In genomic region chr18:44826418-44827259, GRCh38 we compare ENCODE assay signal across 8 cellular contexts.
A peak's percentile ranks its signal among the peaks of the same experiment; 100 is the strongest.
DNase-seq lines count a peak whose midpoint lies in the region; TF ChIP-seq lines count a peak whose summit lies in the region.

No MANE protein-coding gene starts in this region.

- H3K9me3 Mint-ChIP-seq in progenitor cell of endocrine pancreas (ENCODE audit: low read depth) = no peaks in the 10 kb centered on the region
- no peaks in the 10 kb centered on the region for H3K9me3 Mint-ChIP-seq in activated naive CD8-positive, alpha-beta T cell treated with anti-CD3 and anti-CD28 coated beads for 36 hours

- POLR2A ChIA-PET in SK-N-SH (lab: Yijun Ruan, JAX) = no interaction called here

- H3K9me2 ChIP-seq in SK-N-SH = no peaks in the 10 kb centered on the region

- peak overlapping the region; percentile 65 to 81 for H3K27ac ChIP-seq in SK-N-SH (ENCODE audit: low read depth in 2 of 2, low read length in 1 of 2)

- H3K36me3 ChIP-seq in SK-N-SH (replicated peaks in 1 of 2; ENCODE audit: control insufficient read depth in 1 of 2, insufficient read depth in 2 of 2, low read length in 1 of 2) = no peaks in the 10 kb centered on the region

- no peaks in the 10 kb centered on the region for H3K27me3 Mint-ChIP-seq in progenitor cell of endocrine pancreas
- peaks cover 29% of the 10 kb centered on the region for H3K27me3 Mint-ChIP-seq in activated naive CD8-positive, alpha-beta T cell treated with anti-CD3 and anti-CD28 coated beads for 36 hours

- H3F3A ChIP-seq in SK-N-SH (replicated peaks; ENCODE audit: insufficient read depth) = peaks cover 18% of the 10 kb centered on the region

- TF ChIP-seq EP300 in SK-N-SH (IDR thresholded peaks at IDR 0.05; ENCODE audit: borderline replicate concordance in 1 of 2, low read depth in 1 of 2, low read length in 1 of 2) = peak in 1 of 2 experiments; percentile 59; a peak in 1 of 4 replicates

- H3K27me3 ChIP-seq in SK-N-SH (ENCODE audit: insufficient read depth) = no peaks in the 10 kb centered on the region

- peak; percentile 83 for DNase-seq in HS-27A (ENCODE audit: low read depth)
- no peak for DNase-seq in SK-N-SH
- peak; percentile 5 for DNase-seq in glomerular endothelial cell (ENCODE audit: extremely low read depth, low read depth, low spot score)
- no peak for DNase-seq in progenitor cell of endocrine pancreas (ENCODE audit: low spot score, unreplicated experiment)
- DNase-seq in AML-193 (lab: John Stamatoyannopoulos, UW) = no peak
- DNase-seq in NCI-H1930 (lab: John Stamatoyannopoulos, UW) = no peak
- DNase-seq in NCI-H2081 treated with DMSO at 0.1 percent for 48 hours (lab: John Stamatoyannopoulos, UW) = no peak
- DNase-seq in activated naive CD8-positive, alpha-beta T cell treated with anti-CD3 and anti-CD28 coated beads for 36 hours = no peak

- H2AFZ ChIP-seq in SK-N-SH (ENCODE audit: low read depth) = peak overlapping the region; percentile 83; the same call in 1 of the 2 replicates

- no peaks in the 10 kb centered on the region for H3K79me2 ChIP-seq in SK-N-SH (ENCODE audit: insufficient read depth)

- H3K4me1 Mint-ChIP-seq in progenitor cell of endocrine pancreas (ENCODE audit: low read depth) = peaks cover 15% of the 10 kb centered on the region
- H3K4me1 Mint-ChIP-seq in activated naive CD8-positive, alpha-beta T cell treated with anti-CD3 and anti-CD28 coated beads for 36 hours = peaks cover 5% of the 10 kb centered on the region

- H3K9ac ChIP-seq in SK-N-SH = peak overlapping the region; percentile 13; the same call in 1 of the 2 replicates

- peak overlapping the region; percentile 43 for H3K27ac Mint-ChIP-seq in progenitor cell of endocrine pancreas
- no peak overlapping the region for H3K27ac Mint-ChIP-seq in activated naive CD8-positive, alpha-beta T cell treated with anti-CD3 and anti-CD28 coated beads for 36 hours

- no peak for TF ChIP-seq RAD21 in SK-N-SH (IDR thresholded peaks at IDR 0.05; ENCODE audit: low read length)

- H3K36me3 Mint-ChIP-seq in progenitor cell of endocrine pancreas (ENCODE audit: insufficient read depth) = peaks cover 2% of the 10 kb centered on the region
- no peaks in the 10 kb centered on the region for H3K36me3 Mint-ChIP-seq in activated naive CD8-positive, alpha-beta T cell treated with anti-CD3 and anti-CD28 coated beads for 36 hours

- TF ChIP-seq CTCF in SK-N-SH (IDR thresholded peaks at IDR 0.05) = no peak
- TF ChIP-seq CTCF in progenitor cell of endocrine pancreas (IDR thresholded peaks at IDR 0.05; ENCODE audit: unreplicated experiment) = no peak

- CTCF ChIA-PET in SK-N-SH (lab: Yijun Ruan, JAX) = interaction anchor here (1.3 kb wide), 1 partner anchor 11 kb away, joined by 4 read pairs; no protein-coding TSS in a partner anchor

- 35% methylated on average over 5 of the region's 5 CpGs for WGBS in SK-N-SH (ENCODE audit: low lambda C conversion rate)

- H3K4me2 ChIP-seq in SK-N-SH = peak overlapping the region; percentile 58

- H4K20me1 ChIP-seq in SK-N-SH (ENCODE audit: insufficient read depth) = no peaks in the 10 kb centered on the region

- H3K9me3 ChIP-seq in SK-N-SH = no peaks in the 10 kb centered on the region

- no peak overlapping the region for H3K4me3 ChIP-seq in SK-N-SH (ENCODE audit: low read depth in 2 of 2, low read length in 1 of 2)

- H3K4me3 Mint-ChIP-seq in progenitor cell of endocrine pancreas (ENCODE audit: low read depth) = no peak overlapping the region
- H3K4me3 Mint-ChIP-seq in activated naive CD8-positive, alpha-beta T cell treated with anti-CD3 and anti-CD28 coated beads for 36 hours = no peak overlapping the region

- H3K4me1 ChIP-seq in SK-N-SH (ENCODE audit: control insufficient read depth in 1 of 2, insufficient read depth in 2 of 2, low read depth in 1 of 2, low read length in 1 of 2) = peaks cover 11 to 38% of the 10 kb centered on the region in 2 experiments; a peak in 3 of 4 replicates

TF ChIP-seq in SK-N-SH, 30 proteins besides CTCF, POLR2A, EP300 and RAD21 (continues in another document):
- TF ChIP-seq RFX5 (IDR thresholded peaks at IDR 0.05; ENCODE audit: low read length) (no peak), MAX (IDR thresholded peaks at IDR 0.05; ENCODE audit: low read depth) (peak; percentile 89), FOXJ3 (CRISPR knock-in tag; IDR thresholded peaks at IDR 0.05) (no peak), MXI1 (IDR thresholded peaks at IDR 0.05; ENCODE audit: low read depth, low read length) (no peak), REST (IDR thresholded peaks at IDR 0.05; ENCODE audit: low read depth, low read length) (no peak), ELF1 (IDR thresholded peaks at IDR 0.05) (no peak), SIN3A (IDR thresholded peaks at IDR 0.05; ENCODE audit: borderline replicate concordance, low read depth, low read length) (no peak; the same call in 1 of the 2 replicates), NRF1 (IDR thresholded peaks at IDR 0.05; ENCODE audit: low read depth, low read length) (no peak), CHD2 (IDR thresholded peaks at IDR 0.05; ENCODE audit: low read length, partially characterized antibody) (no peak), FOXM1 (IDR thresholded peaks at IDR 0.05; ENCODE audit: low read depth) (0 out of 2 replicates have a peak, but pooled peaks have one; percentile 35), GATA2 (CRISPR knock-in tag; IDR thresholded peaks at IDR 0.05) (no peak), FOSL2 (IDR thresholded peaks at IDR 0.05; ENCODE audit: borderline replicate concordance, low read depth) (peak; percentile 36; the same call in 1 of the 2 replicates), PBX3 (IDR thresholded peaks at IDR 0.05) (peak; percentile 74), RCOR1 (IDR thresholded peaks at IDR 0.05; ENCODE audit: low read length) (no peak), TCF12 (IDR thresholded peaks at IDR 0.05) (peak; percentile 76), USF2 (IDR thresholded peaks at IDR 0.05; ENCODE audit: borderline replicate concordance, low read depth, low read length) (no peak), YY1 (IDR thresholded peaks at IDR 0.05; ENCODE audit: low read depth) (no peak), RXRA (IDR thresholded peaks at IDR 0.05; ENCODE audit: borderline replicate concordance, low read depth) (no peak), SMC3 (IDR thresholded peaks at IDR 0.05; ENCODE audit: low read depth, low read length) (no peak), TAF1 (IDR thresholded peaks at IDR 0.05; ENCODE audit: borderline replicate concordance, low read depth, low read length) (peak; percentile 18; the same call in 1 of the 2 replicates)

Comparison
In these comparisons a context has a peak if more than half of its experiments do, and no peak if none do; other contexts are left out.
1. DNase-seq: peak in HS-27A (single experiment) and glomerular endothelial cell (single experiment); none in SK-N-SH (single experiment), progenitor cell of endocrine pancreas (single experiment), AML-193 (0 of 2), NCI-H1930 (0 of 2), NCI-H2081 treated with DMSO at 0.1 percent for 48 hours (single experiment) and activated naive CD8-positive, alpha-beta T cell treated with anti-CD3 and anti-CD28 coated beads for 36 hours (single experiment).